Comparison of ENCODE assay signal across 8 cellular contexts in the genomic region with DNA sequence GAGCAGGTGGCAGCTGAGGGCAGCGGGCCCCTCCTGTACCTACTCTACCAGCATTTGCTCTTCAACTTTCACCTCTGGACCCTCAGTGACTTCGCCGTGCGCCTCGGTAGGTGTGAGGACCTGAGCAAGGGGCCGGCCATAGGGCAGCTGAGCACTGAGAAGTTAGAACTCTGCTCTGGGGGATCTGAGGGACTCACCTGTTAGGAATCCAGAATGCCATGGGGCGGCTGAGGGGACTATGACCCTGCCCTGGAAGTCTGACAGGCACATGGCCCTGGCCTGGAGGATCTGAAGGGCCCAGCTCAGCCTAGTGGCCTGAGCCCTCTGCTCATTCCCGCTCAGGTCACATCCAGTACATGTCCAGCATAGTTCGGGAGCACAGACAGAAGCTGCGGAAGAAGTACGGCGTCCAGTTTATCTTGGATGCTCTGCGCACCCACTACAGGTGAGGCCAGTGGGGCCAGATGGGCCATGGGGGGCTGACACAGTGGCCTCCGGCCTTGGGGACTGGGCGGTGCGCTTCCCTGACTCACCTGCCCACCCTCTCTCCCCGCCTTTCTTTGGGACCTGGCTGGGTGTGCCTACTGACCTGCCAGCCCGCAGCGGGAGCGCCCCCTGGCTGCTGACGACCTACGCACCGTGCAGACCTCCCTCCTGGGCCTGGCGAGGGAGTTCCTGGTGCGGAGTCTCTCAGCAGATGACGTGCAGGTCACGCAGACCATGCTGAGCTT. TPM values are rescaled to one million over a fixed set of nuclear protein-coding genes. Genes with fewer than 3 reads are reported as not detected.
DNase-seq lines count a peak whose midpoint lies in the region; ATAC-seq, FAIRE-seq and TF ChIP-seq lines count a peak whose summit lies in the region.
"Had no signal": no experiment of that assay in that cellular context is flagged by ENCODE, and none has a peak within 500 bp of the region (broad histone marks: within the 10 kb centered on the region; RNA-seq: fewer than 3 reads in every experiment).

No MANE protein-coding gene starts in this region.

- H4K20me1 ChIP-seq in OCI-LY1 (ENCODE audit: insufficient read depth, low read length), result no peaks in the 10 kb centered on the region

- ATAC-seq in foreskin keratinocyte (peak; percentile 63), HG03432 (IDR thresholded peaks at IDR 0.05; ENCODE audit: unreplicated experiment) (no peak)

- no peaks in the 10 kb centered on the region for H3K9me3 Mint-ChIP-seq in activated T-helper 1 cell treated with anti-CD3 and anti-CD28 coated beads, Interleukin-12 subunit alpha, Interleukin-12 subunit beta, Interleukin-2, Interleukin-4 antibody, amounts not matched to agents 30 ng/mL and 10 ng/mL and 1 ng/mL, durations not matched to agents 14 hours and 24 hours and 36 hours

- FAIRE-seq in GM18507 (lab: Jason Lieb, UNC), result peak; percentile 84
- FAIRE-seq: colon had no signal

- no peak overlapping the region for H3K4me2 ChIP-seq in OCI-LY1 (ENCODE audit: low read length)

- H3F3A ChIP-seq in OCI-LY1 (ENCODE audit: insufficient read depth, low read length), result no peaks in the 10 kb centered on the region

- no peaks in the 10 kb centered on the region for H3K9me2 ChIP-seq in OCI-LY1 (ENCODE audit: low read depth, low read length)

- TF ChIP-seq CTCF in OCI-LY1 (IDR thresholded peaks at IDR 0.05; ENCODE audit: low read length) (peak; percentile 94), foreskin keratinocyte (conservative IDR thresholded peaks at IDR 0.05) (peak; percentile 97), prostate gland (IDR thresholded peaks at IDR 0.05) (peak; percentile 62 to 93 (median 87))

- H3K27ac Mint-ChIP-seq in activated T-helper 1 cell treated with anti-CD3 and anti-CD28 coated beads, Interleukin-12 subunit alpha, Interleukin-12 subunit beta, Interleukin-2, Interleukin-4 antibody, amounts not matched to agents 30 ng/mL and 10 ng/mL and 1 ng/mL, durations not matched to agents 14 hours and 24 hours and 36 hours, result no peak overlapping the region

- H3K4me1 ChIP-seq in OCI-LY1 (ENCODE audit: insufficient read depth, low read length, severe bottlenecking), result no peaks in the 10 kb centered on the region
- peaks cover 6% of the 10 kb centered on the region for H3K4me1 ChIP-seq in foreskin keratinocyte
- no peaks in the 10 kb centered on the region for H3K4me1 ChIP-seq in prostate gland (replicated peaks)

- 61% methylated on average over 27 of the region's 27 CpGs for WGBS in prostate gland

- H3K36me3 ChIP-seq in OCI-LY1 (ENCODE audit: insufficient read depth, low read length) (peaks cover 43% of the 10 kb centered on the region), prostate gland (peaks cover 0 to 6% of the 10 kb centered on the region in 2 donors)

- H3K79me2 ChIP-seq in OCI-LY1 (ENCODE audit: insufficient read depth, low read length), result no peaks in the 10 kb centered on the region

- H3K27me3 Mint-ChIP-seq in activated T-helper 1 cell treated with anti-CD3 and anti-CD28 coated beads, Interleukin-12 subunit alpha, Interleukin-12 subunit beta, Interleukin-2, Interleukin-4 antibody, amounts not matched to agents 30 ng/mL and 10 ng/mL and 1 ng/mL, durations not matched to agents 14 hours and 24 hours and 36 hours (ENCODE audit: insufficient read depth), result no peaks in the 10 kb centered on the region

- no peak for TF ChIP-seq POLR2A in prostate gland (IDR thresholded peaks at IDR 0.05)

- H3K9me3 ChIP-seq in OCI-LY1 (ENCODE audit: low read length), result no peaks in the 10 kb centered on the region
- no peaks in the 10 kb centered on the region for H3K9me3 ChIP-seq in prostate gland

- no peak overlapping the region for H3K9ac ChIP-seq in OCI-LY1 (ENCODE audit: low read length)

- peak; percentile 63 for DNase-seq in GM18507 (ENCODE audit: extremely low spot score, insufficient read length, low read depth)
- DNase-seq in activated T-helper 1 cell treated with anti-CD3 and anti-CD28 coated beads, Interleukin-12 subunit alpha, Interleukin-12 subunit beta, Interleukin-2, Interleukin-4 antibody, amounts not matched to agents 30 ng/mL and 10 ng/mL and 1 ng/mL, durations not matched to agents 14 hours and 24 hours and 36 hours (ENCODE audit: low spot score), result peak; percentile 47
- DNase-seq in foreskin keratinocyte, result peak in 1 of 2 donors; percentile 52
- peak; percentile 65 for DNase-seq in prostate gland (ENCODE audit: low spot score)
- DNase-seq in middle frontal gyrus (ENCODE audit: extremely low spot score, low spot score), result no peak

- intact Hi-C loops in activated T-helper 1 cell treated with anti-CD3 and anti-CD28 coated beads, Interleukin-12 subunit alpha, Interleukin-12 subunit beta, Interleukin-2, Interleukin-4 antibody, amounts not matched to agents 30 ng/mL and 10 ng/mL and 1 ng/mL, durations not matched to agents 14 hours and 24 hours and 36 hours (cut with micrococcal nuclease), result loop anchor here (1.0 to 2.0 kb wide), 3 partner anchors 74 to 293 kb away; no protein-coding TSS in a partner anchor
- intact Hi-C loops in prostate gland (cut with DNase I), result loop anchor here (5.0 to 10.0 kb wide), 2 partner anchors 76 to 293 kb away; a partner anchor contains a TSS

- no peak overlapping the region for H3K4me3 Mint-ChIP-seq in activated T-helper 1 cell treated with anti-CD3 and anti-CD28 coated beads, Interleukin-12 subunit alpha, Interleukin-12 subunit beta, Interleukin-2, Interleukin-4 antibody, amounts not matched to agents 30 ng/mL and 10 ng/mL and 1 ng/mL, durations not matched to agents 14 hours and 24 hours and 36 hours

- H3K4me3 ChIP-seq in OCI-LY1 (ENCODE audit: low read depth, low read length, poor library complexity, severe bottlenecking), result no peak overlapping the region
- no peak overlapping the region for H3K4me3 ChIP-seq in prostate gland

- no peak overlapping the region for H2AFZ ChIP-seq in OCI-LY1 (ENCODE audit: low read length)

- H3K4me1 Mint-ChIP-seq in activated T-helper 1 cell treated with anti-CD3 and anti-CD28 coated beads, Interleukin-12 subunit alpha, Interleukin-12 subunit beta, Interleukin-2, Interleukin-4 antibody, amounts not matched to agents 30 ng/mL and 10 ng/mL and 1 ng/mL, durations not matched to agents 14 hours and 24 hours and 36 hours (ENCODE audit: low read depth), result peaks cover 7% of the 10 kb centered on the region

- H3K27me3 ChIP-seq in OCI-LY1 (ENCODE audit: insufficient read depth, low read length) (no peaks in the 10 kb centered on the region), foreskin keratinocyte (no peaks in the 10 kb centered on the region), prostate gland (replicated peaks; ENCODE audit: insufficient read depth) (no peaks in the 10 kb centered on the region)

- H3K27ac ChIP-seq in OCI-LY1 (ENCODE audit: low read depth, low read length, poor library complexity, severe bottlenecking), result no peak overlapping the region
- H3K27ac ChIP-seq in foreskin keratinocyte, result no peak overlapping the region
- no peak overlapping the region for H3K27ac ChIP-seq in prostate gland

- H3K36me3 Mint-ChIP-seq in activated T-helper 1 cell treated with anti-CD3 and anti-CD28 coated beads, Interleukin-12 subunit alpha, Interleukin-12 subunit beta, Interleukin-2, Interleukin-4 antibody, amounts not matched to agents 30 ng/mL and 10 ng/mL and 1 ng/mL, durations not matched to agents 14 hours and 24 hours and 36 hours (ENCODE audit: low read depth), result peaks cover 23% of the 10 kb centered on the region

RNA-seq across cellular contexts. Expression of a gene that starts 18.8 kb away (rescaled TPM):
- total RNA-seq in activated T-helper 1 cell treated with anti-CD3 and anti-CD28 coated beads, Interleukin-12 subunit alpha, Interleukin-12 subunit beta, Interleukin-2, Interleukin-4 antibody, amounts not matched to agents 30 ng/mL and 10 ng/mL and 1 ng/mL, durations not matched to agents 14 hours and 24 hours and 36 hours, result 118 and 119 TPM in 2 replicates
- total RNA-seq in foreskin keratinocyte (45.0 and 46.9 TPM in 2 replicates), prostate gland (10 to 100 TPM; 25.8 to 53.5 TPM)
- polyA plus RNA-seq in foreskin keratinocyte, result 34.1 and 36.8 TPM in 2 replicates

RNA-seq across cellular contexts. Expression of a gene that starts 21.7 kb away (rescaled TPM):
- total RNA-seq in activated T-helper 1 cell treated with anti-CD3 and anti-CD28 coated beads, Interleukin-12 subunit alpha, Interleukin-12 subunit beta, Interleukin-2, Interleukin-4 antibody, amounts not matched to agents 30 ng/mL and 10 ng/mL and 1 ng/mL, durations not matched to agents 14 hours and 24 hours and 36 hours, result 68.7 and 69.1 TPM in 2 replicates
- total RNA-seq in foreskin keratinocyte, result 35.6 and 42.5 TPM in 2 replicates
- 65.0 and 67.0 TPM in 2 replicates for polyA plus RNA-seq in foreskin keratinocyte
- total RNA-seq in prostate gland, result 10 to 100 TPM; 34.6 to 78.7 TPM
